23 cellular contexts compared by ENCODE assay signal in genomic region chr15:60922736-60923135, GRCh38.
"Had no signal": no experiment of that assay in that cellular context is flagged by ENCODE, and none has a peak within 500 bp of the region (broad histone marks: within the 10 kb centered on the region; RNA-seq: fewer than 3 reads in every experiment).

No MANE protein-coding gene starts in this region.

- H3K27me3 ChIP-seq: colonic mucosa, esophagus muscularis mucosa, foreskin keratinocyte, gastroesophageal sphincter, heart left ventricle, hepatocyte, left lung had no signal

- H3K9me3 ChIP-seq: colonic mucosa, esophagus muscularis mucosa, gastroesophageal sphincter, heart left ventricle, left lung, lower lobe of right lung, mucosa of descending colon had no signal

- H3K4me3 Mint-ChIP-seq: dendritic cell treated with granulocyte-macrophage colony-stimulating factor and Interleukin-4, amounts not matched to agents 40 ng/mL and 50 ng/mL, for 4 days; immature natural killer cell; mesothelial cell of epicardium; naive B cell had no signal

- H3K36me3 Mint-ChIP-seq: mesothelial cell of epicardium, naive B cell had no signal

- ATAC-seq: foreskin keratinocyte, gastroesophageal sphincter, heart left ventricle, left lung, left ventricle myocardium superior, lower lobe of right lung, mucosa of descending colon had no signal

- H3K36me3 ChIP-seq: colonic mucosa, esophagus muscularis mucosa, gastroesophageal sphincter, heart left ventricle, left lung, lower lobe of right lung had no signal

- H3K79me2 ChIP-seq: hepatocyte had no signal

- H3K27me3 Mint-ChIP-seq: dendritic cell treated with granulocyte-macrophage colony-stimulating factor and Interleukin-4, amounts not matched to agents 40 ng/mL and 50 ng/mL, for 4 days had no signal

- H3K4me2 ChIP-seq: hepatocyte had no signal

- FAIRE-seq: endothelial cell of umbilical vein, frontal cortex, kidney had no signal

- H3K27ac Mint-ChIP-seq: dendritic cell treated with granulocyte-macrophage colony-stimulating factor and Interleukin-4, amounts not matched to agents 40 ng/mL and 50 ng/mL, for 4 days; mesothelial cell of epicardium; naive B cell had no signal

- H3K4me1 ChIP-seq: colonic mucosa, left lung had no signal

- H3K9me3 Mint-ChIP-seq: dendritic cell treated with granulocyte-macrophage colony-stimulating factor and Interleukin-4, amounts not matched to agents 40 ng/mL and 50 ng/mL, for 4 days; mesothelial cell of epicardium; naive B cell had no signal

- H2AFZ ChIP-seq: hepatocyte had no signal

- H3K27ac ChIP-seq: colonic mucosa, esophagus muscularis mucosa, foreskin keratinocyte, gastroesophageal sphincter, heart left ventricle, hepatocyte, left lung, lower lobe of right lung had no signal

- H3K4me1 Mint-ChIP-seq: naive B cell had no signal

- DNase-seq: colonic mucosa; cortex of kidney; effector CD8-positive, alpha-beta T cell; foreskin keratinocyte; heart left ventricle; hypothalamus; islet precursor cell; kidney; kidney glomerular epithelial cell; left lung; left ventricle myocardium superior; lower lobe of right lung; mesenchymal stem cell; mucosa of descending colon; naive B cell had no signal

- H3K4me3 ChIP-seq: colonic mucosa, esophagus muscularis mucosa, gastroesophageal sphincter, heart left ventricle, hepatocyte, left lung, lower lobe of right lung, mucosa of descending colon had no signal
